ENCODE assay signal across 22 cellular contexts in genomic region chr4:11904991-11905760, GRCh38.
DNase-seq lines count a peak whose midpoint lies in the region; ATAC-seq, FAIRE-seq and TF ChIP-seq lines count a peak whose summit lies in the region.
"Had no signal": no experiment of that assay in that cellular context is flagged by ENCODE, and none has a peak within 500 bp of the region (broad histone marks: within the 10 kb centered on the region; RNA-seq: fewer than 3 reads in every experiment).

No MANE protein-coding gene starts in this region.

- TF ChIP-seq CTCF in right lobe of liver (IDR thresholded peaks at IDR 0.05) (no peak), HepG2 (CRISPR knock-in tag; IDR thresholded peaks at IDR 0.05) (no peak), right atrium auricular region (IDR thresholded peaks at IDR 0.05) (no peak), prostate gland (IDR thresholded peaks at IDR 0.05) (no peak), H9 (conservative IDR thresholded peaks at IDR 0.05) (no peak)

- H3T11ph ChIP-seq in H9 (ENCODE audit: low read length): no peak overlapping the region

- POLR2A ChIA-PET in HepG2 (lab: Yijun Ruan, JAX): no interaction called here

- H4K91ac ChIP-seq in H9 (ENCODE audit: insufficient read length, low read depth, low read length): no peak overlapping the region

- peak in 3 of 4 donors; percentile 34 to 55 (median 37) for ATAC-seq in right lobe of liver
- no peak for ATAC-seq in HepG2
- no peak for ATAC-seq in GM21529 (IDR thresholded peaks at IDR 0.05; ENCODE audit: unreplicated experiment)
- no peak for ATAC-seq in GM21737 (IDR thresholded peaks at IDR 0.05; ENCODE audit: unreplicated experiment)
- ATAC-seq: activated CD4-positive, alpha-beta T cell treated with anti-CD3 and anti-CD28 coated beads for 36 hours; GM12878; natural killer cell treated with Interleukin-12 subunit alpha and Interleukin-12 subunit beta and Interleukin-15 and Interleukin-18, amount 100 ng/mL, for 72 hours; SK-N-SH treated with all-trans-retinoic acid at 6 μM for 48 hours had no signal

- no peak overlapping the region for H3K56ac ChIP-seq in H9 (ENCODE audit: insufficient read length, low read depth, low read length)

- no peak overlapping the region; a peak in 1 of 7 replicates for H3K27ac Mint-ChIP-seq in H9
- H3K27ac Mint-ChIP-seq: activated CD4-positive, alpha-beta T cell treated with anti-CD3 and anti-CD28 coated beads for 36 hours; activated naive CD8-positive, alpha-beta T cell treated with anti-CD3 and anti-CD28 coated beads, Interleukin-2, amount 10 ng/mL, durations not matched to agents 7 days and 5 days; CD4-positive, CD25-positive, alpha-beta regulatory T cell; natural killer cell treated with Interleukin-12 subunit alpha and Interleukin-12 subunit beta and Interleukin-15 and Interleukin-18, amount 100 ng/mL, for 72 hours had no signal

- no TSS peak for BruUV-seq in HepG2 (replicated peaks; lab: Mats Ljungman, UMichigan)

- H2AK5ac ChIP-seq in H9 (ENCODE audit: insufficient read length, low read length): no peak overlapping the region

- no peaks in the 10 kb centered on the region for H3K9me3 Mint-ChIP-seq in H9
- H3K9me3 Mint-ChIP-seq: activated naive CD8-positive, alpha-beta T cell treated with anti-CD3 and anti-CD28 coated beads, Interleukin-2, amount 10 ng/mL, durations not matched to agents 7 days and 5 days had no signal

- H3K27ac ChIP-seq in right lobe of liver (no peak overlapping the region), HepG2 (ENCODE audit: extremely low read length, insufficient read depth, low read length) (no peak overlapping the region), right atrium auricular region (peak overlapping the region; percentile 47 to 68), prostate gland (peak overlapping the region; percentile 23 to 41), H9 (ENCODE audit: insufficient read length, low read depth, low read length) (no peak overlapping the region)

- CTCF ChIA-PET in HepG2 (lab: Yijun Ruan, JAX; ENCODE audit: low intra/inter-chr PET ratio, low total read pairs): no interaction called here

- no peaks in the 10 kb centered on the region for H3K27me3 Mint-ChIP-seq in H9 (ENCODE audit: low read depth)
- H3K27me3 Mint-ChIP-seq: activated naive CD8-positive, alpha-beta T cell treated with anti-CD3 and anti-CD28 coated beads, Interleukin-2, amount 10 ng/mL, durations not matched to agents 7 days and 5 days; CD4-positive, CD25-positive, alpha-beta regulatory T cell; natural killer cell treated with Interleukin-12 subunit alpha and Interleukin-12 subunit beta and Interleukin-15 and Interleukin-18, amount 100 ng/mL, for 72 hours had no signal

- 38% methylated on average over 6 of the region's 7 CpGs for WGBS in right lobe of liver (ENCODE audit: insufficient coverage, low coverage, low lambda C conversion rate, missing lambda C conversion rate)
- 6% methylated on average over 7 of the region's 7 CpGs for WGBS in HepG2 (ENCODE audit: low lambda C conversion rate)
- 26% methylated on average over 7 of the region's 7 CpGs for WGBS in prostate gland
- WGBS in H9 (ENCODE audit: extremely low coverage, insufficient read length, low lambda C conversion rate): no CpG with 5 or more reads among the region's 7 CpGs

- H3K36me3 ChIP-seq in right lobe of liver (no peaks in the 10 kb centered on the region), HepG2 (replicated peaks in 1 of 2; ENCODE audit: control insufficient read depth in 1 of 2, insufficient read depth in 2 of 2, low read length in 2 of 2) (no peaks in the 10 kb centered on the region), right atrium auricular region (no peaks in the 10 kb centered on the region), prostate gland (no peaks in the 10 kb centered on the region)

- H3K4me3 Mint-ChIP-seq in H9: no peak overlapping the region
- H3K4me3 Mint-ChIP-seq: activated CD4-positive, alpha-beta T cell treated with anti-CD3 and anti-CD28 coated beads for 36 hours; activated naive CD8-positive, alpha-beta T cell treated with anti-CD3 and anti-CD28 coated beads, Interleukin-2, amount 10 ng/mL, durations not matched to agents 7 days and 5 days; CD4-positive, CD25-positive, alpha-beta regulatory T cell; natural killer cell treated with Interleukin-12 subunit alpha and Interleukin-12 subunit beta and Interleukin-15 and Interleukin-18, amount 100 ng/mL, for 72 hours had no signal

- no peak overlapping the region for H3K23ac ChIP-seq in H9 (ENCODE audit: insufficient read length, low read depth, low read length)

- H3K23me2 ChIP-seq in H9 (ENCODE audit: insufficient read length, low read depth, low read length, poor library complexity, severe bottlenecking): no peaks in the 10 kb centered on the region

- H2BK15ac ChIP-seq in H9 (ENCODE audit: low read depth, low read length): no peak overlapping the region

- TF ChIP-seq POLR2A in right lobe of liver (IDR thresholded peaks at IDR 0.05) (no peak), HepG2 (IDR thresholded peaks at IDR 0.05; ENCODE audit: insufficient read depth in 1 of 2, low read depth in 2 of 2, low read length in 2 of 2) (no peak), prostate gland (IDR thresholded peaks at IDR 0.05) (no peak)

- no peak overlapping the region for H2BK20ac ChIP-seq in H9 (ENCODE audit: low read depth, low read length, poor library complexity, severe bottlenecking)

- FAIRE-seq in HepG2 (lab: Jason Lieb, UNC): no peak
- FAIRE-seq: GM12878, H54 had no signal

- H3K79me1 ChIP-seq in H9 (ENCODE audit: insufficient read depth, low read depth, low read length, poor library complexity, severe bottlenecking): no peaks in the 10 kb centered on the region

- H3K79me2 ChIP-seq in HepG2 (ENCODE audit: insufficient read depth, low read length) (no peaks in the 10 kb centered on the region), H9 (ENCODE audit: insufficient read depth, low read length) (no peaks in the 10 kb centered on the region)

- no peak overlapping the region for H2BK12ac ChIP-seq in H9 (ENCODE audit: insufficient read length, low read depth, low read length)

- no peak for DNase-seq in right lobe of liver
- no peak for DNase-seq in HepG2 (ENCODE audit: low spot score)
- DNase-seq in right atrium auricular region (ENCODE audit: low spot score): no peak
- no peak for DNase-seq in prostate gland (ENCODE audit: low spot score)
- DNase-seq in H9: no peak
- no peak for DNase-seq in SW480 (ENCODE audit: low spot score)
- DNase-seq: activated CD4-positive, alpha-beta T cell treated with anti-CD3 and anti-CD28 coated beads for 36 hours; activated effector memory CD4-positive, alpha-beta T cell treated with Interleukin-2 at 50 U/mL for 16 hours; activated naive CD8-positive, alpha-beta T cell treated with anti-CD3 and anti-CD28 coated beads, Interleukin-2, amount 10 ng/mL, durations not matched to agents 7 days and 5 days; activated T-cell treated with anti-CD3 and anti-CD28 coated beads for 4 hours; CD4-positive, CD25-positive, alpha-beta regulatory T cell; EL; NCI-H146; stimulated activated CD4-positive, alpha-beta T cell treated with anti-CD3 and anti-CD28 coated beads, Interleukin-12 subunit alpha, Interleukin-12 subunit beta, amount 100 ng/mL, for 4 hours; stimulated activated CD4-positive, alpha-beta T cell treated with anti-CD3 and anti-CD28 coated beads, Interleukin-4, amount 100 ng/mL, for 1 hour; T-helper 2 cell had no signal

- no peaks in the 10 kb centered on the region for H3K4me1 ChIP-seq in right lobe of liver
- H3K4me1 ChIP-seq in HepG2 (ENCODE audit: insufficient read depth, low read length): no peaks in the 10 kb centered on the region
- H3K4me1 ChIP-seq in right atrium auricular region: peaks cover 0 to 21% of the 10 kb centered on the region in 2 donors
- H3K4me1 ChIP-seq in prostate gland (replicated peaks): no peaks in the 10 kb centered on the region
- H3K4me1 ChIP-seq in H9 (ENCODE audit: insufficient read depth, low read length): no peaks in the 10 kb centered on the region

- H3K36me3 Mint-ChIP-seq in H9 (ENCODE audit: insufficient read depth in 1 of 3, low read depth in 3 of 3): no peaks in the 10 kb centered on the region
- H3K36me3 Mint-ChIP-seq: activated naive CD8-positive, alpha-beta T cell treated with anti-CD3 and anti-CD28 coated beads, Interleukin-2, amount 10 ng/mL, durations not matched to agents 7 days and 5 days; CD4-positive, CD25-positive, alpha-beta regulatory T cell; natural killer cell treated with Interleukin-12 subunit alpha and Interleukin-12 subunit beta and Interleukin-15 and Interleukin-18, amount 100 ng/mL, for 72 hours had no signal

- no peaks in the 10 kb centered on the region for H3K9me3 ChIP-seq in right lobe of liver
- H3K9me3 ChIP-seq in HepG2 (ENCODE audit: low read length): peaks cover 93% of the 10 kb centered on the region
- H3K9me3 ChIP-seq in right atrium auricular region: no peaks in the 10 kb centered on the region
- H3K9me3 ChIP-seq in prostate gland: no peaks in the 10 kb centered on the region
- no peaks in the 10 kb centered on the region for H3K9me3 ChIP-seq in H9 (ENCODE audit: control insufficient read depth, low read depth, low read length)

- no peak overlapping the region for H4K8ac ChIP-seq in H9 (replicated peaks; ENCODE audit: insufficient read length, low read depth, low read length)

- no peak overlapping the region for H2BK5ac ChIP-seq in H9 (ENCODE audit: insufficient read length, low read length)

- no peak for TF ChIP-seq EP300 in HepG2 (IDR thresholded peaks at IDR 0.05; ENCODE audit: low read depth in 2 of 2, low read length in 2 of 2)
- TF ChIP-seq EP300 in HepG2 (CRISPR knock-in tag; IDR thresholded peaks at IDR 0.05; ENCODE audit: borderline replicate concordance): no peak

- in situ Hi-C loops in HepG2 (cut with HindIII; ENCODE audit: extremely low pct_ligation_motif_present, low pct_unique_long_range_greater_than_20kb): no loop called here

- H4K20me1 ChIP-seq in HepG2 (ENCODE audit: insufficient read depth, low read length) (no peaks in the 10 kb centered on the region), H9 (ENCODE audit: control insufficient read depth, insufficient read depth, insufficient read length) (no peaks in the 10 kb centered on the region)

- no peak overlapping the region for H2AFZ ChIP-seq in HepG2 (ENCODE audit: low read length)
- no peak overlapping the region for H2AFZ ChIP-seq in H9 (ENCODE audit: low read length)

- no peak overlapping the region for H3K14ac ChIP-seq in H9 (ENCODE audit: insufficient read depth, low read length)

- H3K4ac ChIP-seq in H9 (ENCODE audit: low read depth, low read length): no peak overlapping the region

- peaks cover 21 to 28% of the 10 kb centered on the region in 2 experiments for H3K4me1 Mint-ChIP-seq in H9
- H3K4me1 Mint-ChIP-seq: activated CD4-positive, alpha-beta T cell treated with anti-CD3 and anti-CD28 coated beads for 36 hours; activated naive CD8-positive, alpha-beta T cell treated with anti-CD3 and anti-CD28 coated beads, Interleukin-2, amount 10 ng/mL, durations not matched to agents 7 days and 5 days; CD4-positive, CD25-positive, alpha-beta regulatory T cell had no signal

- intact Hi-C loops in right lobe of liver (cut with DNase I) (no loop called here), HepG2 (cut with micrococcal nuclease; ENCODE audit: unreplicated experiment) (no loop called here), prostate gland (cut with DNase I) (no loop called here)

- H3K4me2 ChIP-seq in HepG2 (ENCODE audit: low read depth, low read length) (no peak overlapping the region), H9 (ENCODE audit: insufficient read depth, insufficient read length, low read length) (no peak overlapping the region)

- H4K5ac ChIP-seq in H9 (ENCODE audit: insufficient read length, low read depth, low read length): no peak overlapping the region

- no peak overlapping the region for H3K9ac ChIP-seq in HepG2 (ENCODE audit: insufficient read depth, low read depth, low read length)
- H3K9ac ChIP-seq in H9 (ENCODE audit: extremely low read depth, insufficient read length, low read length): no peak overlapping the region

- no peak overlapping the region for H3K18ac ChIP-seq in H9 (ENCODE audit: insufficient read length, low read depth, low read length)

- H3K27me3 ChIP-seq in right lobe of liver (no peaks in the 10 kb centered on the region), HepG2 (ENCODE audit: control insufficient read depth in 1 of 2, insufficient read depth in 2 of 2, low read length in 2 of 2) (no peaks in the 10 kb centered on the region), right atrium auricular region (no peaks in the 10 kb centered on the region), prostate gland (replicated peaks; ENCODE audit: insufficient read depth) (no peaks in the 10 kb centered on the region), H9 (ENCODE audit: insufficient read depth, low read length) (no peaks in the 10 kb centered on the region)

- TF ChIP-seq RAD21 in HepG2 (CRISPR knock-in tag; IDR thresholded peaks at IDR 0.05): no peak

- H2BK120ac ChIP-seq in H9 (ENCODE audit: low read depth, low read length, poor library complexity, severe bottlenecking): no peak overlapping the region

- H3K4me3 ChIP-seq in right lobe of liver (no peak overlapping the region), HepG2 (replicated peaks in 1 of 3; ENCODE audit: insufficient read depth in 1 of 3, low read depth in 2 of 3, low read length in 3 of 3) (no peak overlapping the region), right atrium auricular region (no peak overlapping the region), prostate gland (no peak overlapping the region)
- H3K4me3 ChIP-seq: GM12878 had no signal

Comparison
In these comparisons a context has a peak if more than half of its experiments do, and no peak if none do; other contexts are left out.
1. ATAC-seq: peak in right lobe of liver (3 of 4); none in HepG2 (single experiment), GM21529 (single experiment) and GM21737 (single experiment).
2. H3K27ac ChIP-seq: peak in right atrium auricular region (2 of 2) and prostate gland (2 of 2); none in right lobe of liver (0 of 3), HepG2 (single experiment) and H9 (single experiment).